16 cellular contexts compared by ENCODE assay signal in the genomic region with DNA sequence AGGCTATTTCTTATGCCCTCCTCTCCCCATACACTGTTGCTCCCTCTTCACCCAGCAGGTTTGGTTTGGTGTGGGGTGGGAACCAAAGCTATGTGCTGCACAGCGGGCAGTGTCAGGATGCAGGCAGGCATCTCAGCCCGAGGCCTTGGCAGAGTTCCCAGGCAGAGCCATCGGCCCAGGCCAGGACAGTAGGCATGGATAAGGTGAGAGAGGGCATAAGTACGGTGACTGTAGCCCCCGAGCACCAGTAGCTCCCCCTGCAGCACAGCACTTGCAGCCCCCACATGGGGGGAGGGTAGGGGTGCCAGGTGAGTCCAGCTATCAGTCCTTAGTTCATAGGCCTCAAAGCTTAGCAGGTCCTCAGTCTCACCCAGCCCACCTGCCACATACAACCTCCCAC. TPM values are rescaled to one million over a fixed set of nuclear protein-coding genes. Genes with fewer than 3 reads are reported as not detected.
DNase-seq lines count a peak whose midpoint lies in the region; ATAC-seq and TF ChIP-seq lines count a peak whose summit lies in the region.
"Had no signal": no experiment of that assay in that cellular context is flagged by ENCODE, and none has a peak within 500 bp of the region (broad histone marks: within the 10 kb centered on the region; RNA-seq: fewer than 3 reads in every experiment).

No MANE protein-coding gene starts in this region.

- H3K4me3 Mint-ChIP-seq in CD4-positive, CD25-positive, alpha-beta regulatory T cell: no peak overlapping the region
- H3K4me3 Mint-ChIP-seq in activated naive CD8-positive, alpha-beta T cell: peak overlapping the region; percentile 65
- H3K4me3 Mint-ChIP-seq in natural killer cell (peak overlapping the region; percentile 35), T-helper 17 cell (no peak overlapping the region)

- no peaks in the 10 kb centered on the region for H3K36me3 ChIP-seq in CD4-positive, CD25-positive, alpha-beta regulatory T cell (ENCODE audit: control insufficient read depth, insufficient read depth, low read length)
- H3K36me3 ChIP-seq: pancreas had no signal

- no peaks in the 10 kb centered on the region for H3K36me3 Mint-ChIP-seq in CD4-positive, CD25-positive, alpha-beta regulatory T cell
- H3K36me3 Mint-ChIP-seq in activated naive CD8-positive, alpha-beta T cell: no peaks in the 10 kb centered on the region
- H3K36me3 Mint-ChIP-seq in natural killer cell: no peaks in the 10 kb centered on the region
- no peaks in the 10 kb centered on the region for H3K36me3 Mint-ChIP-seq in T-helper 17 cell (ENCODE audit: low read depth)
- H3K36me3 Mint-ChIP-seq: CD4-positive, alpha-beta memory T cell had no signal

- H3K4me1 Mint-ChIP-seq in CD4-positive, CD25-positive, alpha-beta regulatory T cell: peaks cover 0 to 24% (median 14%) of the 10 kb centered on the region in 4 donors
- H3K4me1 Mint-ChIP-seq in activated naive CD8-positive, alpha-beta T cell (ENCODE audit: low read depth): peaks cover 38% of the 10 kb centered on the region
- H3K4me1 Mint-ChIP-seq in natural killer cell: peaks cover 23 to 28% of the 10 kb centered on the region in 2 donors
- peaks cover 11% of the 10 kb centered on the region for H3K4me1 Mint-ChIP-seq in T-helper 17 cell

- peaks cover 15% of the 10 kb centered on the region for H3K4me1 ChIP-seq in CD4-positive, CD25-positive, alpha-beta regulatory T cell (ENCODE audit: control insufficient read depth, insufficient read depth, low read length, poor library complexity, severe bottlenecking)
- H3K4me1 ChIP-seq: pancreas had no signal

- DNase-seq in CD4-positive, CD25-positive, alpha-beta regulatory T cell: no peak
- DNase-seq in GM13976 (ENCODE audit: low spot score) (peak; percentile 19), natural killer cell (no peak), T-helper 17 cell (no peak)
- no peak for DNase-seq in activated CD4-positive, alpha-beta T cell treated with anti-CD3 and anti-CD28 coated beads, Interleukin-2, amount 50 U/mL, for 1 hour
- DNase-seq: activated CD4-positive, CD25-positive, alpha-beta regulatory T cell treated with anti-CD3 and anti-CD28 coated beads, Interleukin-2, amount 50 U/mL, for 72 hours; CD4-positive, alpha-beta memory T cell; Karpas-422; kidney; mucosa of descending colon; NCI-H524 treated with DMSO at 0.1 percent for 48 hours had no signal

- intact Hi-C loops in natural killer cell (cut with micrococcal nuclease): no loop called here

- H3K9me3 ChIP-seq in CD4-positive, CD25-positive, alpha-beta regulatory T cell (ENCODE audit: control insufficient read depth in 2 of 2, low read length in 2 of 2): no peaks in the 10 kb centered on the region
- no peaks in the 10 kb centered on the region for H3K9me3 ChIP-seq in T-helper 17 cell (ENCODE audit: control insufficient read depth, low read length, poor library complexity, severe bottlenecking)
- H3K9me3 ChIP-seq: mucosa of descending colon, pancreas had no signal

- no peaks in the 10 kb centered on the region for H3K9me3 Mint-ChIP-seq in CD4-positive, CD25-positive, alpha-beta regulatory T cell
- no peaks in the 10 kb centered on the region for H3K9me3 Mint-ChIP-seq in activated naive CD8-positive, alpha-beta T cell (ENCODE audit: low read depth)
- H3K9me3 Mint-ChIP-seq in natural killer cell: no peaks in the 10 kb centered on the region
- H3K9me3 Mint-ChIP-seq: activated T-helper 1 cell treated with anti-CD3 and anti-CD28 coated beads, Interleukin-12 subunit alpha, Interleukin-12 subunit beta, Interleukin-2, Interleukin-4 antibody, amounts not matched to agents 30 ng/mL and 10 ng/mL and 1 ng/mL, durations not matched to agents 14 hours and 24 hours and 36 hours; CD4-positive, alpha-beta memory T cell had no signal

- H3K27me3 Mint-ChIP-seq in CD4-positive, CD25-positive, alpha-beta regulatory T cell: no peaks in the 10 kb centered on the region
- H3K27me3 Mint-ChIP-seq in activated naive CD8-positive, alpha-beta T cell: no peaks in the 10 kb centered on the region
- H3K27me3 Mint-ChIP-seq in natural killer cell (ENCODE audit: low read depth in 2 of 2) (no peaks in the 10 kb centered on the region), T-helper 17 cell (no peaks in the 10 kb centered on the region)

- no peak for ATAC-seq in CD4-positive, CD25-positive, alpha-beta regulatory T cell (ENCODE audit: low read depth in 2 of 2)
- ATAC-seq in natural killer cell (no peak), GM21528 (IDR thresholded peaks at IDR 0.05; ENCODE audit: low FRiP score, unreplicated experiment) (no peak), T-helper 17 cell (no peak)
- ATAC-seq: mucosa of descending colon had no signal

- no peaks in the 10 kb centered on the region for H3K27me3 ChIP-seq in CD4-positive, CD25-positive, alpha-beta regulatory T cell (ENCODE audit: control insufficient read depth, insufficient read depth, low read length)
- H3K27me3 ChIP-seq: pancreas had no signal

- no peak overlapping the region for H3K27ac ChIP-seq in CD4-positive, CD25-positive, alpha-beta regulatory T cell (ENCODE audit: insufficient read depth, low read length, poor library complexity, severe bottlenecking)
- H3K27ac ChIP-seq: pancreas had no signal

- no peak for TF ChIP-seq CTCF in GM13976 (IDR thresholded peaks at IDR 0.05; ENCODE audit: borderline replicate concordance, control extremely low read depth, extremely low read depth, insufficient read depth, missing control alignments)
- TF ChIP-seq CTCF in natural killer cell (IDR thresholded peaks at IDR 0.05): no peak

- in situ Hi-C loops in GM13976 (cut with MboI; ENCODE audit: low sequenced_read_pairs, unreplicated experiment): no loop called here

- no peak overlapping the region for H3K4me3 ChIP-seq in CD4-positive, CD25-positive, alpha-beta regulatory T cell (ENCODE audit: low read depth, low read length)
- H3K4me3 ChIP-seq: mucosa of descending colon, pancreas, skin epidermis had no signal

- peak overlapping the region in 2 of 3 donors; percentile 25 to 61 for H3K27ac Mint-ChIP-seq in CD4-positive, CD25-positive, alpha-beta regulatory T cell
- H3K27ac Mint-ChIP-seq in activated naive CD8-positive, alpha-beta T cell: peak overlapping the region; percentile 86
- H3K27ac Mint-ChIP-seq in natural killer cell (peak overlapping the region; percentile 74 to 76), T-helper 17 cell (no peak overlapping the region)
- H3K27ac Mint-ChIP-seq: CD4-positive, alpha-beta memory T cell had no signal

RNA-seq across cellular contexts. Expression of a gene that starts 7.2 kb away (rescaled TPM):
- 0.72 TPM for total RNA-seq in CD4-positive, CD25-positive, alpha-beta regulatory T cell
- not detected for polyA plus RNA-seq in CD4-positive, CD25-positive, alpha-beta regulatory T cell
- total RNA-seq in natural killer cell (under 1 TPM; 0.25 to 0.97 (median 0.31) TPM), T-helper 17 cell (under 1 TPM; 0.39 to 0.47 TPM)
- polyA plus RNA-seq: CD4-positive, alpha-beta memory T cell had no signal

RNA-seq across cellular contexts. Expression of a gene that starts 15.5 kb away (rescaled TPM):
- 63.8 TPM for total RNA-seq in CD4-positive, CD25-positive, alpha-beta regulatory T cell
- polyA plus RNA-seq in CD4-positive, CD25-positive, alpha-beta regulatory T cell: 1 to 10 TPM; 2.8 to 7.1 (median 5.3) TPM
- total RNA-seq in natural killer cell (10 to 100 TPM; 76.3 to 83.2 (median 80.8) TPM), T-helper 17 cell (10 to 100 TPM; 36.9 to 43.9 TPM)

RNA-seq across cellular contexts. Expression of a gene that starts 25.8 kb away (rescaled TPM):
- total RNA-seq in CD4-positive, CD25-positive, alpha-beta regulatory T cell: 40.8 TPM
- 10 to 100 TPM; 27.3 to 34.2 (median 32.9) TPM for polyA plus RNA-seq in CD4-positive, CD25-positive, alpha-beta regulatory T cell
- total RNA-seq in natural killer cell (10 to 100 TPM; 60.1 to 65.4 (median 63.3) TPM), T-helper 17 cell (10 to 100 TPM; 48.9 to 55.3 TPM)

RNA-seq across cellular contexts. Expression of a gene that starts 26.2 kb away (rescaled TPM):
- 72.6 TPM for total RNA-seq in CD4-positive, CD25-positive, alpha-beta regulatory T cell
- 100 to 1,000 TPM in 2 of 4 donors, 10 to 100 TPM in 2; 81.8 to 121 (median 101) TPM for polyA plus RNA-seq in CD4-positive, CD25-positive, alpha-beta regulatory T cell
- total RNA-seq in natural killer cell (10 to 100 TPM; 66.0 to 77.6 (median 74.9) TPM), T-helper 17 cell (100 to 1,000 TPM in 1 of 2 donors, 10 to 100 TPM in 1; 89.6 to 113 TPM)

RNA-seq across cellular contexts. Expression of a gene that starts 32.4 kb away (rescaled TPM):
- total RNA-seq in CD4-positive, CD25-positive, alpha-beta regulatory T cell: 65.6 TPM
- polyA plus RNA-seq in CD4-positive, CD25-positive, alpha-beta regulatory T cell: 10 to 100 TPM; 24.7 to 38.3 (median 30.4) TPM
- total RNA-seq in natural killer cell (10 to 100 TPM; 61.5 to 68.2 (median 63.3) TPM), T-helper 17 cell (10 to 100 TPM; 58.5 to 58.9 TPM)

Comparison
In these comparisons a context has a peak if more than half of its experiments do, and no peak if none do; other contexts are left out.
1. H3K4me3 Mint-ChIP-seq: peak in activated naive CD8-positive, alpha-beta T cell (single experiment) and natural killer cell (single experiment); none in CD4-positive, CD25-positive, alpha-beta regulatory T cell (0 of 4) and T-helper 17 cell (single experiment).